26 cellular contexts compared by ENCODE assay signal in genomic region chrX:2231570-2232192, GRCh38.
"Had no signal": no experiment of that assay in that cellular context is flagged by ENCODE, and none has a peak within 500 bp of the region (broad histone marks: within the 10 kb centered on the region; RNA-seq: fewer than 3 reads in every experiment).

No MANE protein-coding gene starts in this region.

- H3K36me3 ChIP-seq: thoracic aorta, vagina had no signal

- H3K4me3 ChIP-seq: gastroesophageal sphincter, thoracic aorta, vagina had no signal

- H3K9me3 Mint-ChIP-seq: nephron, type B pancreatic cell had no signal

- DNase-seq: activated CD4-positive, alpha-beta T cell treated with anti-CD3 and anti-CD28 coated beads, Interleukin-2, amount 10 ng/mL, durations not matched to agents 7 days and 5 days; activated CD8-positive, alpha-beta T cell treated with anti-CD3 and anti-CD28 coated beads, Interleukin-2, amount 10 ng/mL, durations not matched to agents 7 days and 5 days; activated naive CD8-positive, alpha-beta T cell treated with anti-CD3 and anti-CD28 coated beads for 36 hours; activated T-cell treated with anti-CD3 and anti-CD28 coated beads, Interleukin-2, amount 50 U/mL, for 1 hour; amygdala; cerebellar nuclear complex; cortex of kidney; head of caudate nucleus; hypothalamus; left ventricle myocardium superior; mammary epithelial cell; midbrain; posterior cingulate gyrus; small intestine; stimulated activated CD4-positive, alpha-beta T cell treated with anti-CD3 and anti-CD28 coated beads, Interleukin-2, amount 100 ng/mL, for 24 hours; stimulated activated naive B cell treated with anti-CD40 and anti-IgM and Interleukin-4, amounts not matched to agents 10 μg/mL and 1 μg/mL and 100 μg/mL, for 72 hours; T1000 had no signal

- H3K9me3 ChIP-seq: gastroesophageal sphincter, thoracic aorta, vagina had no signal

- H3K27me3 ChIP-seq: gastroesophageal sphincter, vagina had no signal

- ATAC-seq: activated CD4-positive, CD25-positive, alpha-beta regulatory T cell treated with anti-CD3 and anti-CD28 coated beads, Interleukin-2, amount 50 U/mL, for 24 hours; activated CD8-positive, alpha-beta T cell treated with anti-CD3 and anti-CD28 coated beads, Interleukin-2, amount 10 ng/mL, durations not matched to agents 7 days and 5 days; activated T-helper 17 cell treated with anti-CD3 and anti-CD28 coated beads, Interleukin-2, amount 50 U/mL, for 72 hours; gastroesophageal sphincter; left ventricle myocardium superior; sciatic nerve; stimulated activated naive B cell treated with anti-CD40 and anti-IgM and Interleukin-4, amounts not matched to agents 10 μg/mL and 1 μg/mL and 100 μg/mL, for 72 hours had no signal

- H3K27ac Mint-ChIP-seq: activated CD4-positive, alpha-beta T cell treated with anti-CD3 and anti-CD28 coated beads, Interleukin-2, amount 10 ng/mL, durations not matched to agents 7 days and 5 days; activated CD8-positive, alpha-beta T cell treated with anti-CD3 and anti-CD28 coated beads, Interleukin-2, amount 10 ng/mL, durations not matched to agents 7 days and 5 days; activated naive CD8-positive, alpha-beta T cell treated with anti-CD3 and anti-CD28 coated beads for 36 hours; activated T-helper 17 cell treated with anti-CD3 and anti-CD28 coated beads, Interleukin-2, amount 50 U/mL, for 72 hours; nephron; stimulated activated naive B cell treated with anti-CD40 and anti-IgM and Interleukin-4, amounts not matched to agents 10 μg/mL and 1 μg/mL and 100 μg/mL, for 72 hours; type B pancreatic cell had no signal

- H3K4me3 Mint-ChIP-seq: activated CD4-positive, alpha-beta T cell treated with anti-CD3 and anti-CD28 coated beads, Interleukin-2, amount 10 ng/mL, durations not matched to agents 7 days and 5 days; activated CD8-positive, alpha-beta T cell treated with anti-CD3 and anti-CD28 coated beads, Interleukin-2, amount 10 ng/mL, durations not matched to agents 7 days and 5 days; activated naive CD8-positive, alpha-beta T cell treated with anti-CD3 and anti-CD28 coated beads for 36 hours; activated T-helper 17 cell treated with anti-CD3 and anti-CD28 coated beads, Interleukin-2, amount 50 U/mL, for 72 hours; nephron; stimulated activated naive B cell treated with anti-CD40 and anti-IgM and Interleukin-4, amounts not matched to agents 10 μg/mL and 1 μg/mL and 100 μg/mL, for 72 hours; type B pancreatic cell had no signal

- H3K27ac ChIP-seq: epithelial cell of prostate, gastroesophageal sphincter, thoracic aorta, vagina had no signal

- H3K27me3 Mint-ChIP-seq: activated CD4-positive, alpha-beta T cell treated with anti-CD3 and anti-CD28 coated beads, Interleukin-2, amount 10 ng/mL, durations not matched to agents 7 days and 5 days; activated naive CD8-positive, alpha-beta T cell treated with anti-CD3 and anti-CD28 coated beads for 36 hours; activated T-helper 17 cell treated with anti-CD3 and anti-CD28 coated beads, Interleukin-2, amount 50 U/mL, for 72 hours; stimulated activated naive B cell treated with anti-CD40 and anti-IgM and Interleukin-4, amounts not matched to agents 10 μg/mL and 1 μg/mL and 100 μg/mL, for 72 hours; type B pancreatic cell had no signal

- H3K4me1 ChIP-seq: vagina had no signal
